ENCODE assay signal across 2 cellular contexts in the genomic region with DNA sequence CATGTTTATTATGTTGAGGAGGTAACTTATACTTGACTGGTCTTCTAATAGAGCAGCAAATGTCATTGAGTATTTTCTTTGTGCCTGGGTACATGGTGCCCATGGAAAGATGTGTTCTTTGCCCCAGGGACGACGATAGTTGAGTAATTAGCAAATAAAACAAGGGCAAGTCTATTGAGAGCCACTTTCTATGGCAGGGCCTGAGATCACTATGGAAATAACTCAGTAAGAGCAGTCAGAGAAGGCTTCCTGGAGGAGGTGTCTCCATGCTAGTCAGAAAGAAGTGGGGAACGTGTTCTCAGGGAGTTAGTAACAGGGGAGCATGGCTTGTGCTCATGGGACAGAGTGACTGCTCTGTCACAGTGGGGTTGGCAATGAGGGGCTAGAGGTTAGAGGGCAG.
TF ChIP-seq lines count a peak whose summit lies in the region.

No MANE protein-coding gene starts in this region.

TF ChIP-seq in K562, 482 proteins besides CTCF, POLR2A, EP300 and RAD21:
- TF ChIP-seq KDM1A (IDR thresholded peaks at IDR 0.05) (peak; percentile 49 to 60; a peak in 2 of 4 replicates), RB1 (IDR thresholded peaks at IDR 0.05; ENCODE audit: low read depth) (no peak), ZFP36 (IDR thresholded peaks at IDR 0.05; ENCODE audit: low read depth, low read length, partially characterized antibody) (peak; percentile 97), ZNF24 (IDR thresholded peaks at IDR 0.05) (no peak), BCOR (IDR thresholded peaks at IDR 0.05) (peak; percentile 87), ZNF436 (CRISPR knock-in tag; IDR thresholded peaks at IDR 0.05) (peak; percentile 83), RBM25 (IDR thresholded peaks at IDR 0.05; ENCODE audit: low read depth, low read length, severe bottlenecking) (peak; percentile 83), HNRNPL (IDR thresholded peaks at IDR 0.05; ENCODE audit: low read depth, low read length) (no peak), SMARCA5 (IDR thresholded peaks at IDR 0.05) (peak; percentile 85)
- TF ChIP-seq, protein P1, sequence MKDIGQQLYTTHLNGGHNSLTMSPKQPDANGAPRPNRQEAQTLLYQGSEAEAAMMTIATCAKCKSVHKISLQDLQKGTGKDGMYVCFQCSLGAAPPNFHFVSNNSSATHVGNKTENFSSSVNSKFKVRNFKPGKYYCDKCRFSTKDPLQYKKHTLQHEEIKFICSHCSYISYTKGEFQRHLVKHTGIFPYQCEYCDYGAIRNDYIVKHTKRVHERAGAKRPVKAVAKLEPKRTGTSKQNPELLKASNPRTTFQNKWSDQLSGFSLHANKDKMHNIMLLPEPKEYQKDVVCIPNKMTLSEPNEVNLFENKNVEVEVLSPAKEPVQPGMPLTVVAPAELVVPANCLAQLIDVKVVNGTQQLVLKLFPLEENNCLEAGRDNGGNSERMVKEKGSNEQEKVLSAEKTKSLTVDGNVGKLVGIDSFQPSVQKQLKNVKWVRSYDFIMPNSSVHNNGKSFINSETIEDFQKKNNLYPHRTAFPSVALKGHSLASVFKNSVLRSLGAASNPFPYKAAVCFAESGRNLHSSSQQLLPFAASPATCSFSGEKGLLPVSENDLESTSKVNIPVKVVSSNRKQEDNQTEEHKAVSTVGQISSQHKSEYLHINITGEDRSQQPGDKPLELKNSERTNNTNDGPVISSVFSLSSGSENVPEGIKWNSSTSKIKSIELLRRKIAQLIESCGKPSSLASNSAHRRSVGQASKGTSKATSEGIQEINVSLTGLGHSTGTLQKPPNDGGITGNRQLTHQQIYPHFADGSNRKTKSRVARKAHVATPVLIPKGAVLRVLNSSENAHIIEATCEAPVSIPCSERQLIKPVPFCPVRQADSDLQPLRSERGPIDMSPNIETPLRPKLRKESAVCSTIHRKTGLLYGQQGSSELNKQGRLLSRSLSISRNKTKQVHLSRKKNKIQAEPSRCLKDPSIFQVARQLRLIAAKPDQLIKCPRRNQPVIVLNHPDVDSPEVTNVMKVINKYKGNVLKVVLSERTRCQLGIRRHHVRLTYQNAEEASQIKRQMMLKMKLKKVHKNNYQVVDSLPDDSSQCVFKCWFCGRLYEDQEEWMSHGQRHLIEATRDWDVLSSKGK (CRISPR knock-in tag; IDR thresholded peaks at IDR 0.05): no peak

TF ChIP-seq in HepG2, 621 proteins besides CTCF, POLR2A, EP300 and RAD21:
- TF ChIP-seq ZNF432 (CRISPR knock-in tag; IDR thresholded peaks at IDR 0.05; ENCODE audit: borderline replicate concordance): no peak
- TF ChIP-seq TSC22D2 (CRISPR knock-in tag; IDR thresholded peaks at IDR 0.05; ENCODE audit: borderline replicate concordance): no peak
- no peak for TF ChIP-seq RBAK (CRISPR knock-in tag; IDR thresholded peaks at IDR 0.05)
- TF ChIP-seq ZFP36 (IDR thresholded peaks at IDR 0.05; ENCODE audit: borderline replicate concordance, low read depth, low read length, partially characterized antibody): peak; percentile 88
- no peak for TF ChIP-seq FOXP1 (IDR thresholded peaks at IDR 0.05)
- no peak for TF ChIP-seq FOXP1 (CRISPR knock-in tag; IDR thresholded peaks at IDR 0.05)
- no peak for TF ChIP-seq MLX (CRISPR knock-in tag; IDR thresholded peaks at IDR 0.05)
- TF ChIP-seq IKZF4 (CRISPR knock-in tag; IDR thresholded peaks at IDR 0.05; ENCODE audit: borderline replicate concordance, low read depth, not compliant biosample characterization): no peak
- TF ChIP-seq ZNF513 (CRISPR knock-in tag; conservative IDR thresholded peaks at IDR 0.05): no peak
- no peak for TF ChIP-seq FOSL2 (CRISPR knock-in tag; IDR thresholded peaks at IDR 0.05)
- TF ChIP-seq MZF1 (CRISPR knock-in tag; IDR thresholded peaks at IDR 0.05; ENCODE audit: borderline replicate concordance): no peak
- no peak for TF ChIP-seq ZNF652 (CRISPR knock-in tag; IDR thresholded peaks at IDR 0.05; ENCODE audit: borderline replicate concordance, low read depth)
- peak; percentile 62; the same call in 1 of the 2 replicates for TF ChIP-seq ZMYM3 (CRISPR knock-in tag; IDR thresholded peaks at IDR 0.05)
